13 cellular contexts compared by ENCODE assay signal in genomic region chr19:5780916-5781315, GRCh38. TPM values are rescaled to one million over a fixed set of nuclear protein-coding genes. Genes with fewer than 3 reads are reported as not detected.
"Had no signal": no experiment of that assay in that cellular context is flagged by ENCODE, and none has a peak within 500 bp of the region (broad histone marks: within the 10 kb centered on the region; RNA-seq: fewer than 3 reads in every experiment).

No MANE protein-coding gene starts in this region.

RNA-seq across cellular contexts. Expression of gene NRTN, which starts 24.0 kb away (rescaled TPM):
- total RNA-seq: aorta, cerebellum had no signal

RNA-seq across cellular contexts. Expression of gene FUT6, which starts 58.6 kb away (rescaled TPM):
- total RNA-seq: activated naive CD4-positive, alpha-beta T cell treated with anti-CD3 and anti-CD28 coated beads for 36 hours; activated naive CD8-positive, alpha-beta T cell treated with anti-CD3 and anti-CD28 coated beads for 36 hours; activated T-cell treated with anti-CD3 and anti-CD28 coated beads, Interleukin-2, amount 50 U/mL, for 4 hours; activated T-helper 1 cell treated with anti-CD3 and anti-CD28 coated beads, Interleukin-12 subunit alpha, Interleukin-12 subunit beta, Interleukin-2, Interleukin-4 antibody, amounts not matched to agents 30 ng/mL and 10 ng/mL and 1 ng/mL, durations not matched to agents 14 hours and 24 hours and 36 hours; activated T-helper 17 cell treated with anti-CD3 and anti-CD28 coated beads, Interleukin-2, amount 50 U/mL, for 72 hours; activated T-helper 2 cell treated with anti-CD3 and anti-CD28 coated beads, Interferon-gamma antibody, Interleukin-2, Interleukin-4, amounts not matched to agents 10 μg/mL and 5 μg/mL and 100 μg/mL, durations not matched to agents 14 hours and 24 hours and 36 hours; adrenal gland; aorta; ascending aorta; cardiac muscle cell; cardiac septum; cerebellum; chondrocyte had no signal
- polyA plus RNA-seq: cardiac muscle cell had no signal
